In the genomic region with DNA sequence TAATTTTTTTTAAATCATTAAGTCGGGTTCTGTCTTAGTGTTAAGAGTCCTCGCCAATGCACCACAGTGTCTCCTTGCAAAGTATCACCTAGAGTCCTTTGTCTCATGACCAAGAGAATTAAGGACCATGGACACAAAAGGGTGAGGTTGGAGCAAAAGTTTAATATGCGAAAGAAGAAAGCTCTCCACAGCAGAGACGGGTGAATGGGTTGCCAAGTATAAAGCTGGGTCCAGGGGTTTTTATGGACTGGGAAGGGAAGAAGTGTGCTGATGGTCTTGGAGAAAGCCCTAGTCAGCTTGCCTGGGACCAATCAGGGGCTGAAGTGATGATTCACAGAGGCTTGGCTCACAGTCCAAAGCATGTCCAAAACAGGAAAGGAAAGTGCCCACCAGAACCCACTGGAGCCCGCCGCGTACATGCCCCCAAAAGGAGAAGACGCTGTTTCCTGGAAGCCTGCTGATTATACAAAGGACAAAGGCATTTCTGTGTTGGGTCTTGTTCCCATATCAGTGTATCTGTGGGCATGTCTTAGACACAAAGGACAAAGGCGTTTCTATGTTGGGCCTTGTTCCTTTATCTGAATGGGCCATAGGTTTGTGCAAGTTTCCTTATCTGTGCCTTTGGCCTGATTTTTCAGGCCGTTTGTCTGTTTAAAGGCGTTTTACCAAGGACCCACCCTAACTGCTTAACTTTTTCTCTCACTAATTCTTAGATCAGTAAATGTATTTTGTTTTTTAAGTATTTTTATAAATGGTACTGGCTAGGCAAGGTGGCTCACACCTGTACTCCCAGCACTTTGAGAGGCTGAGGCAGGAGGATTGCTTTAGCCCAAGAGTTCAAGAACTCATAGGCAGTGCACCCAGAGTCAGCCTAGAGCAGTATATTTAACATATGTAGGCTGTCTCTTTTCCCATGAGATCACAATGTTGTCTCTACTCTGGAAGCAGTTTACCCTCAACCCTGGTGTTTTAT, we compare ENCODE assay signal across 1 cellular context.
TF ChIP-seq lines count a peak whose summit lies in the region.

No MANE protein-coding gene starts in this region.

TF ChIP-seq in HepG2, 621 proteins besides CTCF, POLR2A, EP300 and RAD21 (continued from another document and continues in another):
- no peak for TF ChIP-seq KLF13 (CRISPR knock-in tag; IDR thresholded peaks at IDR 0.05)
- TF ChIP-seq, protein P1, sequence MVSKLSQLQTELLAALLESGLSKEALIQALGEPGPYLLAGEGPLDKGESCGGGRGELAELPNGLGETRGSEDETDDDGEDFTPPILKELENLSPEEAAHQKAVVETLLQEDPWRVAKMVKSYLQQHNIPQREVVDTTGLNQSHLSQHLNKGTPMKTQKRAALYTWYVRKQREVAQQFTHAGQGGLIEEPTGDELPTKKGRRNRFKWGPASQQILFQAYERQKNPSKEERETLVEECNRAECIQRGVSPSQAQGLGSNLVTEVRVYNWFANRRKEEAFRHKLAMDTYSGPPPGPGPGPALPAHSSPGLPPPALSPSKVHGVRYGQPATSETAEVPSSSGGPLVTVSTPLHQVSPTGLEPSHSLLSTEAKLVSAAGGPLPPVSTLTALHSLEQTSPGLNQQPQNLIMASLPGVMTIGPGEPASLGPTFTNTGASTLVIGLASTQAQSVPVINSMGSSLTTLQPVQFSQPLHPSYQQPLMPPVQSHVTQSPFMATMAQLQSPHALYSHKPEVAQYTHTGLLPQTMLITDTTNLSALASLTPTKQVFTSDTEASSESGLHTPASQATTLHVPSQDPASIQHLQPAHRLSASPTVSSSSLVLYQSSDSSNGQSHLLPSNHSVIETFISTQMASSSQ (IDR thresholded peaks at IDR 0.05; ENCODE audit: low read depth) = no peak; the same call in 1 of the 2 replicates
- TF ChIP-seq, protein P1 (CRISPR knock-in tag; IDR thresholded peaks at IDR 0.05; ENCODE audit: borderline replicate concordance) = peak; percentile 46; the same call in 1 of the 2 replicates
- TF ChIP-seq, protein P2, sequence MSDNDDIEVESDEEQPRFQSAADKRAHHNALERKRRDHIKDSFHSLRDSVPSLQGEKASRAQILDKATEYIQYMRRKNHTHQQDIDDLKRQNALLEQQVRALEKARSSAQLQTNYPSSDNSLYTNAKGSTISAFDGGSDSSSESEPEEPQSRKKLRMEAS (IDR thresholded peaks at IDR 0.05) = peak; percentile 51; the same call in 1 of the 2 replicates
- TF ChIP-seq, protein P3, sequence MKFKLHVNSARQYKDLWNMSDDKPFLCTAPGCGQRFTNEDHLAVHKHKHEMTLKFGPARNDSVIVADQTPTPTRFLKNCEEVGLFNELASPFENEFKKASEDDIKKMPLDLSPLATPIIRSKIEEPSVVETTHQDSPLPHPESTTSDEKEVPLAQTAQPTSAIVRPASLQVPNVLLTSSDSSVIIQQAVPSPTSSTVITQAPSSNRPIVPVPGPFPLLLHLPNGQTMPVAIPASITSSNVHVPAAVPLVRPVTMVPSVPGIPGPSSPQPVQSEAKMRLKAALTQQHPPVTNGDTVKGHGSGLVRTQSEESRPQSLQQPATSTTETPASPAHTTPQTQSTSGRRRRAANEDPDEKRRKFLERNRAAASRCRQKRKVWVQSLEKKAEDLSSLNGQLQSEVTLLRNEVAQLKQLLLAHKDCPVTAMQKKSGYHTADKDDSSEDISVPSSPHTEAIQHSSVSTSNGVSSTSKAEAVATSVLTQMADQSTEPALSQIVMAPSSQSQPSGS (CRISPR knock-in tag; IDR thresholded peaks at IDR 0.05) = no peak
- TF ChIP-seq, protein P4, sequence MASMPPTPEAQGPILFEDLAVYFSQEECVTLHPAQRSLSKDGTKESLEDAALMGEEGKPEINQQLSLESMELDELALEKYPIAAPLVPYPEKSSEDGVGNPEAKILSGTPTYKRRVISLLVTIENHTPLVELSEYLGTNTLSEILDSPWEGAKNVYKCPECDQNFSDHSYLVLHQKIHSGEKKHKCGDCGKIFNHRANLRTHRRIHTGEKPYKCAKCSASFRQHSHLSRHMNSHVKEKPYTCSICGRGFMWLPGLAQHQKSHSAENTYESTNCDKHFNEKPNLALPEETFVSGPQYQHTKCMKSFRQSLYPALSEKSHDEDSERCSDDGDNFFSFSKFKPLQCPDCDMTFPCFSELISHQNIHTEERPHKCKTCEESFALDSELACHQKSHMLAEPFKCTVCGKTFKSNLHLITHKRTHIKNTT (CRISPR knock-in tag; IDR thresholded peaks at IDR 0.05) = no peak
- TF ChIP-seq ZFP36L1 (CRISPR knock-in tag; IDR thresholded peaks at IDR 0.05) = no peak
- TF ChIP-seq MTA3 (CRISPR knock-in tag; IDR thresholded peaks at IDR 0.05) = no peak
- TF ChIP-seq MTF1 (CRISPR knock-in tag; IDR thresholded peaks at IDR 0.05) = no peak
- no peak for TF ChIP-seq DMAP1 (CRISPR knock-in tag; IDR thresholded peaks at IDR 0.05)
- peak; percentile 66; the same call in 1 of the 2 replicates for TF ChIP-seq ZNF230 (CRISPR knock-in tag; IDR thresholded peaks at IDR 0.05)
- TF ChIP-seq ATAD3A (CRISPR knock-in tag; IDR thresholded peaks at IDR 0.05) = no peak
- TF ChIP-seq ZMYM4 (CRISPR knock-in tag; IDR thresholded peaks at IDR 0.05) = 0 out of 2 replicates have a peak, but pooled peaks have one; percentile 37
- peak; percentile 76; the same call in 1 of the 2 replicates for TF ChIP-seq ZSCAN29 (CRISPR knock-in tag; conservative IDR thresholded peaks at IDR 0.05)
- peak; percentile 55; the same call in 1 of the 2 replicates for TF ChIP-seq AKAP8 (CRISPR knock-in tag; IDR thresholded peaks at IDR 0.05)
- TF ChIP-seq, protein P5, sequence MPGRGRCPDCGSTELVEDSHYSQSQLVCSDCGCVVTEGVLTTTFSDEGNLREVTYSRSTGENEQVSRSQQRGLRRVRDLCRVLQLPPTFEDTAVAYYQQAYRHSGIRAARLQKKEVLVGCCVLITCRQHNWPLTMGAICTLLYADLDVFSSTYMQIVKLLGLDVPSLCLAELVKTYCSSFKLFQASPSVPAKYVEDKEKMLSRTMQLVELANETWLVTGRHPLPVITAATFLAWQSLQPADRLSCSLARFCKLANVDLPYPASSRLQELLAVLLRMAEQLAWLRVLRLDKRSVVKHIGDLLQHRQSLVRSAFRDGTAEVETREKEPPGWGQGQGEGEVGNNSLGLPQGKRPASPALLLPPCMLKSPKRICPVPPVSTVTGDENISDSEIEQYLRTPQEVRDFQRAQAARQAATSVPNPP (CRISPR knock-in tag; IDR thresholded peaks at IDR 0.05) = no peak
- TF ChIP-seq GZF1 (CRISPR knock-in tag; IDR thresholded peaks at IDR 0.05) = no peak
- TF ChIP-seq ATF1 (CRISPR knock-in tag; IDR thresholded peaks at IDR 0.05) = 0 out of 2 replicates have a peak, but pooled peaks have one; percentile 49
- no peak for TF ChIP-seq ZNF562 (CRISPR knock-in tag; IDR thresholded peaks at IDR 0.05; ENCODE audit: borderline replicate concordance)
- no peak for TF ChIP-seq SMARCE1 (IDR thresholded peaks at IDR 0.05; ENCODE audit: borderline replicate concordance)
- TF ChIP-seq ZNF839 (CRISPR knock-in tag; IDR thresholded peaks at IDR 0.05; ENCODE audit: borderline replicate concordance) = no peak
- peak; percentile 70; the same call in 1 of the 2 replicates for TF ChIP-seq ZNF556 (CRISPR knock-in tag; IDR thresholded peaks at IDR 0.05; ENCODE audit: borderline replicate concordance)
- peak; percentile 88 for TF ChIP-seq ELF3 (CRISPR knock-in tag; IDR thresholded peaks at IDR 0.05)
- TF ChIP-seq HMG20B (CRISPR knock-in tag; conservative IDR thresholded peaks at IDR 0.05) = 0 out of 2 replicates have a peak, but pooled peaks have one; percentile 28
- TF ChIP-seq MED1 (CRISPR knock-in tag; IDR thresholded peaks at IDR 0.05) = 0 out of 2 replicates have a peak, but pooled peaks have one; percentile 16
- TF ChIP-seq SALL1 (CRISPR knock-in tag; IDR thresholded peaks at IDR 0.05) = peak; percentile 57
- TF ChIP-seq NCOR1 (IDR thresholded peaks at IDR 0.05; ENCODE audit: borderline replicate concordance, low read length) = peak; percentile 35; the same call in 1 of the 2 replicates
- TF ChIP-seq WIZ (CRISPR knock-in tag; IDR thresholded peaks at IDR 0.05) = 0 out of 2 replicates have a peak, but pooled peaks have one; percentile 46
- no peak for TF ChIP-seq ZNF761 (CRISPR knock-in tag; conservative IDR thresholded peaks at IDR 0.05)
- TF ChIP-seq, protein P6, sequence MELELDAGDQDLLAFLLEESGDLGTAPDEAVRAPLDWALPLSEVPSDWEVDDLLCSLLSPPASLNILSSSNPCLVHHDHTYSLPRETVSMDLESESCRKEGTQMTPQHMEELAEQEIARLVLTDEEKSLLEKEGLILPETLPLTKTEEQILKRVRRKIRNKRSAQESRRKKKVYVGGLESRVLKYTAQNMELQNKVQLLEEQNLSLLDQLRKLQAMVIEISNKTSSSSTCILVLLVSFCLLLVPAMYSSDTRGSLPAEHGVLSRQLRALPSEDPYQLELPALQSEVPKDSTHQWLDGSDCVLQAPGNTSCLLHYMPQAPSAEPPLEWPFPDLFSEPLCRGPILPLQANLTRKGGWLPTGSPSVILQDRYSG (CRISPR knock-in tag; IDR thresholded peaks at IDR 0.05) = no peak
- TF ChIP-seq KDM2A (CRISPR knock-in tag; IDR thresholded peaks at IDR 0.05; ENCODE audit: borderline replicate concordance, low read depth) = no peak; the same call in 1 of the 2 replicates
- TF ChIP-seq, protein P7, sequence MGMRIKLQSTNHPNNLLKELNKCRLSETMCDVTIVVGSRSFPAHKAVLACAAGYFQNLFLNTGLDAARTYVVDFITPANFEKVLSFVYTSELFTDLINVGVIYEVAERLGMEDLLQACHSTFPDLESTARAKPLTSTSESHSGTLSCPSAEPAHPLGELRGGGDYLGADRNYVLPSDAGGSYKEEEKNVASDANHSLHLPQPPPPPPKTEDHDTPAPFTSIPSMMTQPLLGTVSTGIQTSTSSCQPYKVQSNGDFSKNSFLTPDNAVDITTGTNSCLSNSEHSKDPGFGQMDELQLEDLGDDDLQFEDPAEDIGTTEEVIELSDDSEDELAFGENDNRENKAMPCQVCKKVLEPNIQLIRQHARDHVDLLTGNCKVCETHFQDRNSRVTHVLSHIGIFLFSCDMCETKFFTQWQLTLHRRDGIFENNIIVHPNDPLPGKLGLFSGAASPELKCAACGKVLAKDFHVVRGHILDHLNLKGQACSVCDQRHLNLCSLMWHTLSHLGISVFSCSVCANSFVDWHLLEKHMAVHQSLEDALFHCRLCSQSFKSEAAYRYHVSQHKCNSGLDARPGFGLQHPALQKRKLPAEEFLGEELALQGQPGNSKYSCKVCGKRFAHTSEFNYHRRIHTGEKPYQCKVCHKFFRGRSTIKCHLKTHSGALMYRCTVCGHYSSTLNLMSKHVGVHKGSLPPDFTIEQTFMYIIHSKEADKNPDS (CRISPR knock-in tag; IDR thresholded peaks at IDR 0.05) = no peak
- TF ChIP-seq, protein P8, sequence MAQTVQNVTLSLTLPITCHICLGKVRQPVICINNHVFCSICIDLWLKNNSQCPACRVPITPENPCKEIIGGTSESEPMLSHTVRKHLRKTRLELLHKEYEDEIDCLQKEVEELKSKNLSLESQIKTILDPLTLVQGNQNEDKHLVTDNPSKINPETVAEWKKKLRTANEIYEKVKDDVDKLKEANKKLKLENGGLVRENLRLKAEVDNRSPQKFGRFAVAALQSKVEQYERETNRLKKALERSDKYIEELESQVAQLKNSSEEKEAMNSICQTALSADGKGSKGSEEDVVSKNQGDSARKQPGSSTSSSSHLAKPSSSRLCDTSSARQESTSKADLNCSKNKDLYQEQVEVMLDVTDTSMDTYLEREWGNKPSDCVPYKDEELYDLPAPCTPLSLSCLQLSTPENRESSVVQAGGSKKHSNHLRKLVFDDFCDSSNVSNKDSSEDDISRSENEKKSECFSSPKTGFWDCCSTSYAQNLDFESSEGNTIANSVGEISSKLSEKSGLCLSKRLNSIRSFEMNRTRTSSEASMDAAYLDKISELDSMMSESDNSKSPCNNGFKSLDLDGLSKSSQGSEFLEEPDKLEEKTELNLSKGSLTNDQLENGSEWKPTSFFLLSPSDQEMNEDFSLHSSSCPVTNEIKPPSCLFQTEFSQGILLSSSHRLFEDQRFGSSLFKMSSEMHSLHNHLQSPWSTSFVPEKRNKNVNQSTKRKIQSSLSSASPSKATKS (CRISPR knock-in tag; IDR thresholded peaks at IDR 0.05) = no peak
- TF ChIP-seq SP4 (CRISPR knock-in tag; IDR thresholded peaks at IDR 0.05) = no peak
- TF ChIP-seq, protein P9, sequence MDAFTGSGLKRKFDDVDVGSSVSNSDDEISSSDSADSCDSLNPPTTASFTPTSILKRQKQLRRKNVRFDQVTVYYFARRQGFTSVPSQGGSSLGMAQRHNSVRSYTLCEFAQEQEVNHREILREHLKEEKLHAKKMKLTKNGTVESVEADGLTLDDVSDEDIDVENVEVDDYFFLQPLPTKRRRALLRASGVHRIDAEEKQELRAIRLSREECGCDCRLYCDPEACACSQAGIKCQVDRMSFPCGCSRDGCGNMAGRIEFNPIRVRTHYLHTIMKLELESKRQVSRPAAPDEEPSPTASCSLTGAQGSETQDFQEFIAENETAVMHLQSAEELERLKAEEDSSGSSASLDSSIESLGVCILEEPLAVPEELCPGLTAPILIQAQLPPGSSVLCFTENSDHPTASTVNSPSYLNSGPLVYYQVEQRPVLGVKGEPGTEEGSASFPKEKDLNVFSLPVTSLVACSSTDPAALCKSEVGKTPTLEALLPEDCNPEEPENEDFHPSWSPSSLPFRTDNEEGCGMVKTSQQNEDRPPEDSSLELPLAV (CRISPR knock-in tag; conservative IDR thresholded peaks at IDR 0.05; ENCODE audit: low read depth) = no peak
- TF ChIP-seq, protein P10, sequence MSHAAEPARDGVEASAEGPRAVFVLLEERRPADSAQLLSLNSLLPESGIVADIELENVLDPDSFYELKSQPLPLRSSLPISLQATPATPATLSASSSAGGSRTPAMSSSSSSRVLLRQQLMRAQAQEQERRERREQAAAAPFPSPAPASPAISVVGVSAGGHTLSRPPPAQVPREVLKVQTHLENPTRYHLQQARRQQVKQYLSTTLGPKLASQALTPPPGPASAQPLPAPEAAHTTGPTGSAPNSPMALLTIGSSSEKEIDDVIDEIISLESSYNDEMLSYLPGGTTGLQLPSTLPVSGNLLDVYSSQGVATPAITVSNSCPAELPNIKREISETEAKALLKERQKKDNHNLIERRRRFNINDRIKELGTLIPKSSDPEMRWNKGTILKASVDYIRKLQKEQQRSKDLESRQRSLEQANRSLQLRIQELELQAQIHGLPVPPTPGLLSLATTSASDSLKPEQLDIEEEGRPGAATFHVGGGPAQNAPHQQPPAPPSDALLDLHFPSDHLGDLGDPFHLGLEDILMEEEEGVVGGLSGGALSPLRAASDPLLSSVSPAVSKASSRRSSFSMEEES (CRISPR knock-in tag; IDR thresholded peaks at IDR 0.05) = 0 out of 2 replicates have a peak, but pooled peaks have one; percentile 37
- no peak for TF ChIP-seq MTF2 (CRISPR knock-in tag; IDR thresholded peaks at IDR 0.05; ENCODE audit: borderline replicate concordance)
- TF ChIP-seq ZNF317 (CRISPR knock-in tag; IDR thresholded peaks at IDR 0.05) = peak; percentile 56; the same call in 1 of the 2 replicates
